1 cellular context compared by ENCODE assay signal in genomic region chr4:138034871-138035270, GRCh38.
TF ChIP-seq lines count a peak whose summit lies in the region.

No MANE protein-coding gene starts in this region.

TF ChIP-seq in SK-N-SH treated with all-trans-retinoic acid at 6 μM for 48 hours, 23 proteins besides CTCF, POLR2A, EP300 and RAD21 (continued from another document):
- TF ChIP-seq PATZ1 (CRISPR knock-in tag; IDR thresholded peaks at IDR 0.05; ENCODE audit: borderline replicate concordance) (no peak), CREB5 (CRISPR knock-in tag; IDR thresholded peaks at IDR 0.05; ENCODE audit: low read depth) (no peak), TCF4 (CRISPR knock-in tag; IDR thresholded peaks at IDR 0.05; ENCODE audit: borderline replicate concordance) (no peak), ZNF8 (CRISPR knock-in tag; IDR thresholded peaks at IDR 0.05) (no peak)
